Comparison of ENCODE assay signal across 8 cellular contexts in genomic region chr12:107093547-107094448, GRCh38.
DNase-seq lines count a peak whose midpoint lies in the region; ATAC-seq and TF ChIP-seq lines count a peak whose summit lies in the region.

Gene CRY1 (minus strand): TSS chr12:107093549. CDS start chr12:107092961, 588 bp downstream.

- ATAC-seq in GM18511 (IDR thresholded peaks at IDR 0.05; ENCODE audit: unreplicated experiment), result peak; percentile 90
- peak; percentile 84 for ATAC-seq in HG03066 (IDR thresholded peaks at IDR 0.05; ENCODE audit: low read depth, unreplicated experiment)

- peaks cover 3% of the 10 kb centered on the region for H3K9me3 ChIP-seq in iPS-18a (ENCODE audit: control insufficient read depth, low read depth, low read length)

- peak within 1 kb of the TSS; percentile 85 for H3K9ac ChIP-seq in iPS-18a (ENCODE audit: low read length)

- H3K4me1 ChIP-seq in iPS-18a (ENCODE audit: control insufficient read depth, low read depth, low read length), result peaks cover 14% of the 10 kb centered on the region

- no peaks in the 10 kb centered on the region for H3K36me3 ChIP-seq in iPS-18a (ENCODE audit: control insufficient read depth, low read depth, low read length)

- no peaks in the 10 kb centered on the region for H3K27me3 ChIP-seq in iPS-18a (ENCODE audit: control insufficient read depth, insufficient read depth, low read length)

- H3K4me3 ChIP-seq in iPS-18a (ENCODE audit: low read length) (peak within 1 kb of the TSS; percentile 74), skeletal muscle cell (ENCODE audit: low read depth, low read length) (peak within 1 kb of the TSS; percentile 91)

- in situ Hi-C loops in T47D (cut with HindIII; ENCODE audit: low pct_unique_long_range_greater_than_20kb, low sequenced_read_pairs), result no loop called here

- H3K27ac ChIP-seq in VCaP (peak within 1 kb of the TSS; percentile 82), iPS-18a (ENCODE audit: low read length) (peak within 1 kb of the TSS; percentile 94)

- peak; percentile 97 for DNase-seq in NCI-H2171 (lab: John Stamatoyannopoulos, UW)
- peak; percentile 84 to 98 for DNase-seq in T47D (ENCODE audit: low read depth in 1 of 2, low spot score in 1 of 2)
- peak; percentile 83 for DNase-seq in skeletal muscle cell (ENCODE audit: low read depth)
- DNase-seq in NAMALWA (ENCODE audit: low spot score), result no peak

- TF ChIP-seq CTCF in VCaP (conservative IDR thresholded peaks at IDR 0.05), result no peak
